In genomic region chr3:36648241-36649034, GRCh38 we compare ENCODE assay signal across 9 cellular contexts.
DNase-seq lines count a peak whose midpoint lies in the region; ATAC-seq and TF ChIP-seq lines count a peak whose summit lies in the region.
"Had no signal": no experiment of that assay in that cellular context is flagged by ENCODE, and none has a peak within 500 bp of the region (broad histone marks: within the 10 kb centered on the region; RNA-seq: fewer than 3 reads in every experiment).

No MANE protein-coding gene starts in this region.

- TF ChIP-seq EP300 in stomach (IDR thresholded peaks at IDR 0.05), result no peak

- TF ChIP-seq CTCF in HFF-Myc (IDR thresholded peaks at IDR 0.05; ENCODE audit: low read depth, low read length, missing control alignments), result no peak
- no peak for TF ChIP-seq CTCF in stomach (IDR thresholded peaks at IDR 0.05)

- no peaks in the 10 kb centered on the region for H3K4me1 ChIP-seq in stomach

- H3K36me3 Mint-ChIP-seq in natural killer cell treated with Interleukin-12 subunit alpha and Interleukin-12 subunit beta and Interleukin-15 and Interleukin-18, amount 100 ng/mL, for 72 hours, result no peaks in the 10 kb centered on the region

- H3K27me3 Mint-ChIP-seq in natural killer cell treated with Interleukin-12 subunit alpha and Interleukin-12 subunit beta and Interleukin-15 and Interleukin-18, amount 100 ng/mL, for 72 hours, result peaks cover 17 to 19% of the 10 kb centered on the region in 2 donors

- no peaks in the 10 kb centered on the region for H3K4me1 Mint-ChIP-seq in natural killer cell treated with Interleukin-12 subunit alpha and Interleukin-12 subunit beta and Interleukin-15 and Interleukin-18, amount 100 ng/mL, for 72 hours (ENCODE audit: low read depth in 2 of 2)

- no peaks in the 10 kb centered on the region for H3K36me3 ChIP-seq in stomach

- TF ChIP-seq POLR2A in stomach (IDR thresholded peaks at IDR 0.05), result no peak

- H3K4me3 ChIP-seq in HFF-Myc (replicated peaks; ENCODE audit: low read depth, low read length) (no peak overlapping the region), stomach (no peak overlapping the region)

- no peak for ATAC-seq in natural killer cell treated with Interleukin-12 subunit alpha and Interleukin-12 subunit beta and Interleukin-15 and Interleukin-18, amount 100 ng/mL, for 72 hours
- no peak for ATAC-seq in GM21515 (IDR thresholded peaks at IDR 0.05; ENCODE audit: unreplicated experiment)

- H3K4me3 Mint-ChIP-seq in natural killer cell treated with Interleukin-12 subunit alpha and Interleukin-12 subunit beta and Interleukin-15 and Interleukin-18, amount 100 ng/mL, for 72 hours, result no peak overlapping the region

- no peaks in the 10 kb centered on the region for H3K9me3 ChIP-seq in stomach

- no peaks in the 10 kb centered on the region for H3K27me3 ChIP-seq in stomach

- intact Hi-C loops in stomach (cut with DNase I; ENCODE audit: low total_unique reads), result no loop called here

- no peak overlapping the region for H3K27ac Mint-ChIP-seq in natural killer cell treated with Interleukin-12 subunit alpha and Interleukin-12 subunit beta and Interleukin-15 and Interleukin-18, amount 100 ng/mL, for 72 hours

- no peak overlapping the region for H3K27ac ChIP-seq in stomach

- WGBS in stomach, 5 donors, result 51 to 59% (median 55%) methylated on average over 5 of the region's 5 CpGs

- H3K9me3 Mint-ChIP-seq in natural killer cell treated with Interleukin-12 subunit alpha and Interleukin-12 subunit beta and Interleukin-15 and Interleukin-18, amount 100 ng/mL, for 72 hours, result no peaks in the 10 kb centered on the region

- DNase-seq in GM04504 (ENCODE audit: low read depth) (peak; percentile 95), HFF-Myc (ENCODE audit: extremely low read depth, low read depth) (peak; percentile 66), NCI-H460 (ENCODE audit: extremely low read depth, low read depth) (peak; percentile 81), iris pigment epithelial cell (ENCODE audit: low read depth) (peak; percentile 90), DMS 273 treated with DMSO at 0.1 percent for 48 hours (lab: John Stamatoyannopoulos, UW) (no peak), stomach (no peak)
- DNase-seq in natural killer cell treated with Interleukin-12 subunit alpha and Interleukin-12 subunit beta and Interleukin-15 and Interleukin-18, amount 100 ng/mL, for 72 hours (ENCODE audit: low spot score), result no peak
- DNase-seq: activated CD4-positive, CD25-positive, alpha-beta regulatory T cell had no signal

Comparison
In these comparisons a context has a peak if more than half of its experiments do, and no peak if none do; other contexts are left out.
1. DNase-seq: peak in GM04504 (single experiment), HFF-Myc (single experiment), NCI-H460 (single experiment) and iris pigment epithelial cell (single experiment); none in natural killer cell treated with Interleukin-12 subunit alpha and Interleukin-12 subunit beta and Interleukin-15 and Interleukin-18, amount 100 ng/mL, for 72 hours (single experiment), DMS 273 treated with DMSO at 0.1 percent for 48 hours (single experiment) and stomach (single experiment).